ENCODE assay signal across 13 cellular contexts in the genomic region with DNA sequence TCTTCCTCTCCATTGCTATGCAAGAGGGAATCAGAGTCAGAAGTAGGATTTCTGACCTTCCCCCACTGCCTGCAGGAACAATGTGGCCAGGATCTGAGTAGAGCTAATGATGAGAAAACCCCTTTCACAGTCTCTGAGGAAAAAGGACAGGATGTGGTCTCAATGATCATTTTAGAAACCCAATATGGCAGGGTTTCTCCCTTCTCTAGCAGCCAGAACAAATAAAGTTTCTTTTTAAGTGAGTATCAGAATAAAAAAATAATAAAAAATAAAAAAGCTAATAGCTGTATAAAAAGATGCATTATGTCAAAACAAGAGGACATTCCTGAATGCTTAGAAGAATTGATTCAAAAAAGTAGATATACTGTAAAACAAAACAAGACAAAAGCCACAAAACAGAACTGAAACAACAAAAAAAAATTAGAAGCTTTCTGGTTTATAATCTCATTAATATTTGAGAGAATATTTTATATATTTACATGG.
DNase-seq lines count a peak whose midpoint lies in the region; ATAC-seq lines count a peak whose summit lies in the region.
"Had no signal": no experiment of that assay in that cellular context is flagged by ENCODE, and none has a peak within 500 bp of the region (broad histone marks: within the 10 kb centered on the region; RNA-seq: fewer than 3 reads in every experiment).

No MANE protein-coding gene starts in this region.

- H3K27me3 ChIP-seq in CD8-positive, alpha-beta memory T cell (ENCODE audit: insufficient read depth, low read length, poor library complexity, severe bottlenecking) = no peaks in the 10 kb centered on the region

- no peaks in the 10 kb centered on the region for H3K36me3 Mint-ChIP-seq in CD8-positive, alpha-beta memory T cell
- no peaks in the 10 kb centered on the region for H3K36me3 Mint-ChIP-seq in activated naive CD4-positive, alpha-beta T cell treated with anti-CD3 and anti-CD28 coated beads, Interleukin-2, amount 10 ng/mL, durations not matched to agents 7 days and 5 days
- H3K36me3 Mint-ChIP-seq in T-helper 17 cell (ENCODE audit: low read depth) = no peaks in the 10 kb centered on the region

- H3K4me3 ChIP-seq in CD8-positive, alpha-beta memory T cell (ENCODE audit: low read length) = no peak overlapping the region

- POLR2A ChIA-PET in CD8-positive, alpha-beta memory T cell (lab: Charles Lee) = no interaction called here

- H3K27ac ChIP-seq in CD8-positive, alpha-beta memory T cell (ENCODE audit: low read depth, low read length) = no peak overlapping the region

- no peaks in the 10 kb centered on the region for H3K27me3 Mint-ChIP-seq in CD8-positive, alpha-beta memory T cell
- H3K27me3 Mint-ChIP-seq in activated naive CD4-positive, alpha-beta T cell treated with anti-CD3 and anti-CD28 coated beads, Interleukin-2, amount 10 ng/mL, durations not matched to agents 7 days and 5 days = no peaks in the 10 kb centered on the region
- no peaks in the 10 kb centered on the region for H3K27me3 Mint-ChIP-seq in T-helper 17 cell

- H3K4me3 Mint-ChIP-seq in CD8-positive, alpha-beta memory T cell = no peak overlapping the region
- no peak overlapping the region for H3K4me3 Mint-ChIP-seq in activated naive CD4-positive, alpha-beta T cell treated with anti-CD3 and anti-CD28 coated beads, Interleukin-2, amount 10 ng/mL, durations not matched to agents 7 days and 5 days
- H3K4me3 Mint-ChIP-seq in T-helper 17 cell = no peak overlapping the region

- ATAC-seq in GM18517 (IDR thresholded peaks at IDR 0.05; ENCODE audit: unreplicated experiment) (peak; percentile 97), GM21576 (IDR thresholded peaks at IDR 0.05; ENCODE audit: unreplicated experiment) (peak; percentile 98), HG03354 (IDR thresholded peaks at IDR 0.05; ENCODE audit: poor library complexity, severe bottlenecking, unreplicated experiment) (peak; percentile 99), T-helper 17 cell (no peak)
- ATAC-seq: Panc1, sciatic nerve had no signal

- H3K9me3 ChIP-seq in CD8-positive, alpha-beta memory T cell (ENCODE audit: low read length) = no peaks in the 10 kb centered on the region
- H3K9me3 ChIP-seq in T-helper 17 cell (ENCODE audit: control insufficient read depth, low read length, poor library complexity, severe bottlenecking) = no peaks in the 10 kb centered on the region

- no peaks in the 10 kb centered on the region for H3K4me1 Mint-ChIP-seq in CD8-positive, alpha-beta memory T cell
- no peaks in the 10 kb centered on the region for H3K4me1 Mint-ChIP-seq in activated naive CD4-positive, alpha-beta T cell treated with anti-CD3 and anti-CD28 coated beads, Interleukin-2, amount 10 ng/mL, durations not matched to agents 7 days and 5 days
- H3K4me1 Mint-ChIP-seq in T-helper 17 cell = no peaks in the 10 kb centered on the region

- no peaks in the 10 kb centered on the region for H3K4me1 ChIP-seq in CD8-positive, alpha-beta memory T cell (ENCODE audit: insufficient read depth, low read length)

- DNase-seq in glomerular visceral epithelial cell (ENCODE audit: extremely low spot score) (peak; percentile 8), T-helper 17 cell (no peak)
- no peak for DNase-seq in CD8-positive, alpha-beta memory T cell
- no peak for DNase-seq in activated naive CD4-positive, alpha-beta T cell treated with anti-CD3 and anti-CD28 coated beads, Interleukin-2, amount 10 ng/mL, durations not matched to agents 7 days and 5 days
- DNase-seq in stimulated activated naive CD4-positive, alpha-beta T cell treated with Interleukin-2 at 50 U/mL for 16 hours (lab: John Stamatoyannopoulos, UW) = no peak
- DNase-seq: activated CD8-positive, alpha-beta memory T cell treated with anti-CD3 and anti-CD28 coated beads, Interleukin-2, amount 50 U/mL, for 4 hours; DMS53; islet precursor cell had no signal

- CTCF ChIA-PET in CD8-positive, alpha-beta memory T cell (lab: Charles Lee) = no interaction called here
- CTCF ChIA-PET in activated naive CD4-positive, alpha-beta T cell treated with anti-CD3 and anti-CD28 coated beads, Interleukin-2, amount 10 ng/mL, durations not matched to agents 7 days and 5 days (lab: Charles Lee) = no interaction called here

- H3K27ac Mint-ChIP-seq in CD8-positive, alpha-beta memory T cell = no peak overlapping the region
- H3K27ac Mint-ChIP-seq in activated naive CD4-positive, alpha-beta T cell treated with anti-CD3 and anti-CD28 coated beads, Interleukin-2, amount 10 ng/mL, durations not matched to agents 7 days and 5 days = no peak overlapping the region
- no peak overlapping the region for H3K27ac Mint-ChIP-seq in T-helper 17 cell

- peaks cover 0 to 3% (median 2%) of the 10 kb centered on the region in 5 donors for H3K9me3 Mint-ChIP-seq in CD8-positive, alpha-beta memory T cell
- no peaks in the 10 kb centered on the region for H3K9me3 Mint-ChIP-seq in activated naive CD4-positive, alpha-beta T cell treated with anti-CD3 and anti-CD28 coated beads, Interleukin-2, amount 10 ng/mL, durations not matched to agents 7 days and 5 days

- no peaks in the 10 kb centered on the region for H3K36me3 ChIP-seq in CD8-positive, alpha-beta memory T cell (ENCODE audit: insufficient read depth, low read length)
